In the genomic region with DNA sequence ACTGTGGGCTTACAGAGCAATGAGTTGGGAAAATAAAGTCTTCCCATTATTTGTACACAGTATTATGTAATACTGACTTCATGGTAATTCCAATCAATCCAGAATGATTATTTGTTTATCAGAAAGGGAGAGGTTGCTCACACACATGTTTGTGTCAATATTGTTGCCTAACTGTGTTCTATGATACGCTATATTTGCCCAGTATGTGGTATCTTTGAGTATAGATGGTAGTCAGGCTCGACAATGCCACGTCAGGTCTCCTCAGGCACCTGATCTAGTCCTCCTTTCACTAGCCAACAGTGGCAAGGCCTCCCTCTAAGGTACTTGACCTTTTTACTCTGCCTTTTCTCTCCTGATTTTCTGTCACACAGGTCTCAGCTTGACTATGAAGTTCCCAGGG, we compare ENCODE assay signal across 29 cellular contexts.
"Had no signal": no experiment of that assay in that cellular context is flagged by ENCODE, and none has a peak within 500 bp of the region (broad histone marks: within the 10 kb centered on the region; RNA-seq: fewer than 3 reads in every experiment).

No MANE protein-coding gene starts in this region.

- H3K9me3 Mint-ChIP-seq: activated B cell treated with CpG ODN at 0.5 μM for 24 hours; activated CD8-positive, alpha-beta T cell treated with anti-CD3 and anti-CD28 coated beads for 36 hours; activated T-cell treated with anti-CD3 and anti-CD28 coated beads, Interleukin-2, amount 50 U/mL, for 72 hours; T-cell; T-helper 1 cell treated with Interleukin-12 subunit alpha and Interleukin-12 subunit beta and Interleukin-4 antibody, amounts not matched to agents 30 μg/mL and 1 μg/mL, for 36 hours; T-helper 2 cell treated with Interferon-gamma antibody and Interleukin-4, amounts not matched to agents 5 μg/mL and 100 μg/mL, for 36 hours had no signal

- H3K4me3 Mint-ChIP-seq: activated B cell treated with CpG ODN at 0.5 μM for 24 hours; activated CD8-positive, alpha-beta T cell treated with anti-CD3 and anti-CD28 coated beads for 36 hours; activated naive CD8-positive, alpha-beta T cell; activated T-cell treated with anti-CD3 and anti-CD28 coated beads, Interleukin-2, amount 50 U/mL, for 72 hours; T-cell; T-helper 1 cell treated with Interleukin-12 subunit alpha and Interleukin-12 subunit beta and Interleukin-4 antibody, amounts not matched to agents 30 μg/mL and 1 μg/mL, for 36 hours; T-helper 2 cell treated with Interferon-gamma antibody and Interleukin-4, amounts not matched to agents 5 μg/mL and 100 μg/mL, for 36 hours had no signal

- DNase-seq: activated B cell treated with CpG ODN at 0.5 μM for 24 hours; activated CD4-positive, alpha-beta T cell treated with anti-CD3 and anti-CD28 coated beads for 48 hours; activated CD4-positive, alpha-beta T cell treated with anti-CD3 and anti-CD28 coated beads, Interleukin-2, amount 50 U/mL, for 1 hour; activated CD4-positive, alpha-beta T cell treated with anti-CD3 and anti-CD28 coated beads, Interleukin-2, amount 50 U/mL, for 48 hours; activated CD8-positive, alpha-beta memory T cell treated with anti-CD3 and anti-CD28 coated beads for 24 hours; activated CD8-positive, alpha-beta T cell treated with anti-CD3 and anti-CD28 coated beads for 36 hours; activated effector memory CD4-positive, alpha-beta T cell treated with Interleukin-2 at 50 U/mL for 16 hours; activated gamma-delta T cell treated with Interleukin-2 at 50 U/mL for 16 hours; activated naive CD4-positive, alpha-beta T cell treated with anti-CD3 and anti-CD28 coated beads, Interleukin-2, amount 50 U/mL, for 16 hours; activated naive CD4-positive, alpha-beta T cell treated with Interleukin-2 at 50 U/mL for 16 hours; activated T-cell treated with anti-CD3 and anti-CD28 coated beads, Interleukin-2, amount 50 U/mL, for 72 hours; amniotic stem cell; anterior cingulate cortex; brain microvascular endothelial cell; caudate nucleus; cortex of kidney; dermis blood vessel endothelial cell; effector CD4-positive, alpha-beta T cell; foreskin fibroblast; head of caudate nucleus; SW 1271; T-cell; T1000; WERI-Rb-1 had no signal

- ATAC-seq: activated CD4-positive, CD25-positive, alpha-beta regulatory T cell treated with anti-CD3 and anti-CD28 coated beads, Interleukin-2, amount 50 U/mL, for 24 hours; activated CD8-positive, alpha-beta T cell treated with anti-CD3 and anti-CD28 coated beads for 36 hours; activated T-cell treated with anti-CD3 and anti-CD28 coated beads, Interleukin-2, amount 50 U/mL, for 72 hours; esophagus mucosa; T-cell had no signal

- H3K4me1 Mint-ChIP-seq: activated B cell treated with CpG ODN at 0.5 μM for 24 hours had no signal

- H3K27ac Mint-ChIP-seq: activated B cell treated with CpG ODN at 0.5 μM for 24 hours; activated CD8-positive, alpha-beta T cell treated with anti-CD3 and anti-CD28 coated beads for 36 hours; T-helper 1 cell treated with Interleukin-12 subunit alpha and Interleukin-12 subunit beta and Interleukin-4 antibody, amounts not matched to agents 30 μg/mL and 1 μg/mL, for 36 hours; T-helper 2 cell treated with Interferon-gamma antibody and Interleukin-4, amounts not matched to agents 5 μg/mL and 100 μg/mL, for 36 hours had no signal

- H3K27me3 Mint-ChIP-seq: activated B cell treated with CpG ODN at 0.5 μM for 24 hours; activated CD8-positive, alpha-beta T cell treated with anti-CD3 and anti-CD28 coated beads for 36 hours; activated naive CD8-positive, alpha-beta T cell; T-cell had no signal
